ENCODE assay signal across 18 cellular contexts in the genomic region with DNA sequence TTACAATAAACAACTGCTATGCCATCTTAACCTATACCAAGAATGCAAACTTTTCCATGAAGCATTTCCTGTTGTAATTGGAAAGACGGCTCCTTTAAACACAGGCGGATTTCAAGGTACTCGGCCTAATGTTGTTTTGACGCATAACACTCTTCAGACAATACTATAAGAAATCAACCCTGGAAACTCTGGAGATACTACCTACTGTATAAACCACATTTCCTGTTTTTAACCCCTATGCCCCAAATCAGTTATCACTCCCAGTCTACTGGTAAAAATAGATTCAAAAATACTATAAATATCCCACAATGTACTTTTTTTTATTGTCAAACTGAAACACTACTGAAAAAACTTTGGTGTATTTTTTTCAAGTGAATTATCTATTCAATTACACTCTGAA.
DNase-seq lines count a peak whose midpoint lies in the region; ATAC-seq and TF ChIP-seq lines count a peak whose summit lies in the region.
"Had no signal": no experiment of that assay in that cellular context is flagged by ENCODE, and none has a peak within 500 bp of the region (broad histone marks: within the 10 kb centered on the region; RNA-seq: fewer than 3 reads in every experiment).

No MANE protein-coding gene starts in this region.

- no peaks in the 10 kb centered on the region for H4K20me1 ChIP-seq in Loucy (ENCODE audit: insufficient read depth, low read length, poor library complexity, severe bottlenecking)

- H3K4me1 ChIP-seq in Loucy (ENCODE audit: insufficient read depth, low read length, poor library complexity, severe bottlenecking): peaks cover 65% of the 10 kb centered on the region
- H3K4me1 ChIP-seq: right atrium auricular region, uterus had no signal

- H3K79me2 ChIP-seq in Loucy (ENCODE audit: insufficient read depth, low read length): no peaks in the 10 kb centered on the region

- peak; percentile 54 to 60 for ATAC-seq in stimulated activated naive B cell treated with anti-CD40 and anti-IgM and Interleukin-4, amounts not matched to agents 10 μg/mL and 1 μg/mL and 100 μg/mL, for 72 hours (replicated peaks)
- no peak for ATAC-seq in HG02759 (IDR thresholded peaks at IDR 0.05; ENCODE audit: unreplicated experiment)
- ATAC-seq: left colon had no signal

- peak overlapping the region; percentile 57 for H3K4me3 ChIP-seq in Loucy (ENCODE audit: low read length, poor library complexity, severe bottlenecking)
- H3K4me3 ChIP-seq: right atrium auricular region, uterus had no signal

- DNase-seq in activated T-cell treated with anti-CD3 and anti-CD28 coated beads, Interleukin-2, amount 50 U/mL, for 24 hours: no peak
- no peak for DNase-seq in activated T-cell treated with anti-CD3 and anti-CD28 coated beads for 4 hours
- DNase-seq in stimulated activated naive B cell treated with anti-CD40 and anti-IgM and Interleukin-4, amounts not matched to agents 10 μg/mL and 1 μg/mL and 100 μg/mL, for 72 hours: no peak
- no peak for DNase-seq in superior temporal gyrus (ENCODE audit: extremely low spot score)
- DNase-seq in HK-2 (ENCODE audit: unreplicated experiment): no peak
- DNase-seq: activated CD4-positive, CD25-positive, alpha-beta regulatory T cell; foreskin melanocyte; left colon; MM.1S; NCI-H2081 treated with DMSO at 0.1 percent for 48 hours; NCI-H510A treated with DMSO at 0.1 percent for 48 hours; nucleus accumbens; stimulated activated CD4-positive, alpha-beta T cell treated with anti-CD3 and anti-CD28 coated beads, Interleukin-15, amount 100 ng/mL, for 24 hours; uterus had no signal

- peak overlapping the region; percentile 72 for H3K4me2 ChIP-seq in Loucy (ENCODE audit: low read depth, low read length, poor library complexity, severe bottlenecking)

- H2AFZ ChIP-seq in Loucy (ENCODE audit: low read length): no peak overlapping the region

- H3K4me1 Mint-ChIP-seq in activated T-cell treated with anti-CD3 and anti-CD28 coated beads, Interleukin-2, amount 50 U/mL, for 24 hours (ENCODE audit: low read depth): peaks cover 99% of the 10 kb centered on the region
- H3K4me1 Mint-ChIP-seq in activated naive CD8-positive, alpha-beta T cell (ENCODE audit: low read depth): peaks cover 93% of the 10 kb centered on the region
- H3K4me1 Mint-ChIP-seq in stimulated activated naive B cell treated with anti-CD40 and anti-IgM and Interleukin-4, amounts not matched to agents 10 μg/mL and 1 μg/mL and 100 μg/mL, for 72 hours: peaks cover 59 to 74% of the 10 kb centered on the region in 2 donors

- peak overlapping the region; percentile 98 for H3K27ac Mint-ChIP-seq in activated T-cell treated with anti-CD3 and anti-CD28 coated beads, Interleukin-2, amount 50 U/mL, for 24 hours
- H3K27ac Mint-ChIP-seq in activated naive CD8-positive, alpha-beta T cell: peak overlapping the region; percentile 100
- H3K27ac Mint-ChIP-seq in stimulated activated naive B cell treated with anti-CD40 and anti-IgM and Interleukin-4, amounts not matched to agents 10 μg/mL and 1 μg/mL and 100 μg/mL, for 72 hours: no peak overlapping the region

- no peak for TF ChIP-seq CTCF in Loucy (conservative IDR thresholded peaks at IDR 0.05; ENCODE audit: low read length)

- H3K9me3 Mint-ChIP-seq in activated T-cell treated with anti-CD3 and anti-CD28 coated beads, Interleukin-2, amount 50 U/mL, for 24 hours: no peaks in the 10 kb centered on the region
- H3K9me3 Mint-ChIP-seq in activated naive CD8-positive, alpha-beta T cell (ENCODE audit: low read depth): peaks cover 5% of the 10 kb centered on the region
- no peaks in the 10 kb centered on the region for H3K9me3 Mint-ChIP-seq in stimulated activated naive B cell treated with anti-CD40 and anti-IgM and Interleukin-4, amounts not matched to agents 10 μg/mL and 1 μg/mL and 100 μg/mL, for 72 hours

- H3K27me3 Mint-ChIP-seq in activated T-cell treated with anti-CD3 and anti-CD28 coated beads, Interleukin-2, amount 50 U/mL, for 24 hours: no peaks in the 10 kb centered on the region
- no peaks in the 10 kb centered on the region for H3K27me3 Mint-ChIP-seq in activated naive CD8-positive, alpha-beta T cell
- no peaks in the 10 kb centered on the region for H3K27me3 Mint-ChIP-seq in stimulated activated naive B cell treated with anti-CD40 and anti-IgM and Interleukin-4, amounts not matched to agents 10 μg/mL and 1 μg/mL and 100 μg/mL, for 72 hours

- H3K27me3 ChIP-seq in Loucy (ENCODE audit: insufficient read depth, low read length, poor library complexity, severe bottlenecking): no peaks in the 10 kb centered on the region
- H3K27me3 ChIP-seq: right atrium auricular region, uterus had no signal

- peak overlapping the region; percentile 57 for H3K4me3 Mint-ChIP-seq in activated T-cell treated with anti-CD3 and anti-CD28 coated beads, Interleukin-2, amount 50 U/mL, for 24 hours
- peak overlapping the region; percentile 58 for H3K4me3 Mint-ChIP-seq in activated naive CD8-positive, alpha-beta T cell
- peak overlapping the region in 1 of 2 donors; percentile 28 for H3K4me3 Mint-ChIP-seq in stimulated activated naive B cell treated with anti-CD40 and anti-IgM and Interleukin-4, amounts not matched to agents 10 μg/mL and 1 μg/mL and 100 μg/mL, for 72 hours

- H3K9me3 ChIP-seq in Loucy (ENCODE audit: insufficient read depth, low read depth, low read length): no peaks in the 10 kb centered on the region
- H3K9me3 ChIP-seq: right atrium auricular region, uterus had no signal

- peak overlapping the region; percentile 29 for H3K9ac ChIP-seq in Loucy (ENCODE audit: low read depth, low read length, poor library complexity, severe bottlenecking)

- no peaks in the 10 kb centered on the region for H3K36me3 ChIP-seq in Loucy (ENCODE audit: insufficient read depth, low read length)
- H3K36me3 ChIP-seq: right atrium auricular region, uterus had no signal

- peaks cover 45% of the 10 kb centered on the region for H3K36me3 Mint-ChIP-seq in activated T-cell treated with anti-CD3 and anti-CD28 coated beads, Interleukin-2, amount 50 U/mL, for 24 hours (ENCODE audit: low read depth)
- peaks cover 21% of the 10 kb centered on the region for H3K36me3 Mint-ChIP-seq in activated naive CD8-positive, alpha-beta T cell
- peaks cover 15 to 42% of the 10 kb centered on the region in 2 donors for H3K36me3 Mint-ChIP-seq in stimulated activated naive B cell treated with anti-CD40 and anti-IgM and Interleukin-4, amounts not matched to agents 10 μg/mL and 1 μg/mL and 100 μg/mL, for 72 hours

- no peaks in the 10 kb centered on the region for H3K9me2 ChIP-seq in Loucy (replicated peaks; ENCODE audit: low read depth, low read length)

- peaks cover 3% of the 10 kb centered on the region; the same call in 1 of the 2 replicates for H3F3A ChIP-seq in Loucy (ENCODE audit: low read depth)
